13 cellular contexts compared by ENCODE assay signal in the genomic region with DNA sequence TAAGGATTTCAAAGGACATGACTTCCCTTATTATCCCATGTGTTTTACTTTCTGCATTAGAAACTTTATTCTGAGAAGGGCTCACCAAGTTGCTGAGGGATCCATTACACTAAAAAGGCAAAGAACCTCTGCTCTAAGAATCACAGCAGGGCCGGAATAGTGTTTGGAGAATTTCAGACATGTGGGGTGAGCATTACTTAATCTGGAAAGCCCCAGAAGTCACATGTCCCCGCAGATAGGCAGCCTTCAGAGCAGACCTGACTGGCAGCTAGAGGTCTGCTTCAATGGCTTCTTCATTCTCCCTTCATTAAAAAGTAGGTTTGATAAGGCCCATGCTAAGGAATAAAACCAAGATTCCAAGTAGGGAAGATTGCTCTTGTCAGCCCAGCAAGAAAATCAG.
"Had no signal": no experiment of that assay in that cellular context is flagged by ENCODE, and none has a peak within 500 bp of the region (broad histone marks: within the 10 kb centered on the region; RNA-seq: fewer than 3 reads in every experiment).

No MANE protein-coding gene starts in this region.

- H3K36me3 ChIP-seq: ascending aorta, heart right ventricle, vagina had no signal

- H3K36me3 Mint-ChIP-seq: mesothelial cell of epicardium had no signal

- H3K9me3 Mint-ChIP-seq: activated naive CD8-positive, alpha-beta T cell treated with anti-CD3 and anti-CD28 coated beads, Interleukin-2, amount 50 U/mL, for 24 hours; mesothelial cell of epicardium; naive thymus-derived CD4-positive, alpha-beta T cell had no signal

- H3K27ac ChIP-seq: ascending aorta, vagina, VCaP had no signal

- H3K27me3 Mint-ChIP-seq: activated naive CD8-positive, alpha-beta T cell treated with anti-CD3 and anti-CD28 coated beads, Interleukin-2, amount 50 U/mL, for 24 hours had no signal

- H3K27ac Mint-ChIP-seq: activated CD8-positive, alpha-beta T cell treated with anti-CD3 and anti-CD28 coated beads, Interleukin-2, amount 10 ng/mL, durations not matched to agents 7 days and 5 days; activated naive CD8-positive, alpha-beta T cell treated with anti-CD3 and anti-CD28 coated beads, Interleukin-2, amount 50 U/mL, for 24 hours; mesothelial cell of epicardium; naive thymus-derived CD4-positive, alpha-beta T cell had no signal

- H3K4me1 ChIP-seq: ascending aorta, vagina had no signal

- H3K4me1 Mint-ChIP-seq: activated naive CD8-positive, alpha-beta T cell treated with anti-CD3 and anti-CD28 coated beads, Interleukin-2, amount 50 U/mL, for 24 hours had no signal

- ATAC-seq: activated CD8-positive, alpha-beta T cell treated with anti-CD3 and anti-CD28 coated beads, Interleukin-2, amount 10 ng/mL, durations not matched to agents 7 days and 5 days; activated naive CD8-positive, alpha-beta T cell treated with anti-CD3 and anti-CD28 coated beads, Interleukin-2, amount 50 U/mL, for 24 hours; naive thymus-derived CD4-positive, alpha-beta T cell had no signal

- H3K27me3 ChIP-seq: ascending aorta, heart right ventricle, vagina had no signal

- H3K9me3 ChIP-seq: ascending aorta, heart right ventricle, vagina had no signal

- H3K4me3 Mint-ChIP-seq: activated CD8-positive, alpha-beta T cell treated with anti-CD3 and anti-CD28 coated beads, Interleukin-2, amount 10 ng/mL, durations not matched to agents 7 days and 5 days; activated naive CD8-positive, alpha-beta T cell treated with anti-CD3 and anti-CD28 coated beads, Interleukin-2, amount 50 U/mL, for 24 hours; mesothelial cell of epicardium; naive thymus-derived CD4-positive, alpha-beta T cell had no signal

- DNase-seq: activated CD8-positive, alpha-beta memory T cell treated with anti-CD3 and anti-CD28 coated beads, Interleukin-2, amount 50 U/mL, for 48 hours; activated CD8-positive, alpha-beta T cell treated with anti-CD3 and anti-CD28 coated beads, Interleukin-2, amount 10 ng/mL, durations not matched to agents 7 days and 5 days; activated naive CD4-positive, alpha-beta T cell treated with Interleukin-2 at 50 U/mL for 16 hours; activated naive CD8-positive, alpha-beta T cell treated with anti-CD3 and anti-CD28 coated beads, Interleukin-2, amount 50 U/mL, for 24 hours; heart right ventricle; kidney; naive thymus-derived CD4-positive, alpha-beta T cell; small intestine; T-helper 9 cell had no signal

- H3K4me3 ChIP-seq: ascending aorta, heart right ventricle, vagina had no signal
